Comparison of ENCODE assay signal across 24 cellular contexts in the genomic region with DNA sequence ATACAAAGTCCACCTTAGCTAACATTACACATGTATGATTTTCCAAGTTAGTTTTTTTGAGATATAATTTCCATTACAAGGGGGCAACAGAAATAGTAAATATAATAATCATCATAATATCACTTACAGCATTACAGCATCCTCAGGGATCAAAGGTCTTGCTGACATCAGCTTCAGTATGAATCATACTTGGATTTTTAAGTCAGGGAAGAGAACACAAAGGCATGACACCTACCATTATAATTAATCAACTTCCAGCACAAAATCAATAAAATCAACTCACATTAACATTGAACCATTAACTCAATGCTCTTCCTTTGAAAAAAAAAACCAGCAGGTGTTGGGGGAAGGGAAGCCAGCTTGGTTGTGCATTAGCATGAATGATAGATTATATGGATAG.
A peak's percentile ranks its signal among the peaks of the same experiment; 100 is the strongest.
DNase-seq lines count a peak whose midpoint lies in the region; ATAC-seq, FAIRE-seq and TF ChIP-seq lines count a peak whose summit lies in the region.
"Had no signal": no experiment of that assay in that cellular context is flagged by ENCODE, and none has a peak within 500 bp of the region (broad histone marks: within the 10 kb centered on the region; RNA-seq: fewer than 3 reads in every experiment).

No MANE protein-coding gene starts in this region.

- no peaks in the 10 kb centered on the region for H3K36me3 ChIP-seq in bronchial epithelial cell (ENCODE audit: control insufficient read depth, insufficient read depth, low read length)
- no peaks in the 10 kb centered on the region for H3K36me3 ChIP-seq in pancreas

- H3K9me3 ChIP-seq in pancreas: no peaks in the 10 kb centered on the region
- H3K9me3 ChIP-seq: SK-N-SH had no signal

- TF ChIP-seq CTCF in bronchial epithelial cell (IDR thresholded peaks at IDR 0.05; ENCODE audit: insufficient read depth, low read length, severe bottlenecking): no peak
- TF ChIP-seq CTCF in pancreas (IDR thresholded peaks at IDR 0.05): no peak

- peak; percentile 60 to 85 (median 72) for ATAC-seq in pancreas

- H3K27ac ChIP-seq in pancreas: no peak overlapping the region
- H3K27ac ChIP-seq: HL-60, KMS-11 had no signal

- no peak for FAIRE-seq in bronchial epithelial cell (lab: Jason Lieb, UNC)
- FAIRE-seq in pancreas (lab: Jason Lieb, UNC): no peak
- FAIRE-seq: GM12892, H1, RCC 7860 had no signal

- H3K4me3 ChIP-seq in bronchial epithelial cell (ENCODE audit: low read depth, low read length) (no peak overlapping the region), pancreas (no peak overlapping the region)

- no peaks in the 10 kb centered on the region for H3K4me1 ChIP-seq in pancreas

- intact Hi-C loops in pancreas (cut with DNase I): no loop called here

- DNase-seq in COLO668 (lab: John Stamatoyannopoulos, UW; ENCODE audit: unreplicated experiment): peak; percentile 37
- peak; percentile 77 for DNase-seq in NCI-H146 (lab: John Stamatoyannopoulos, UW)
- peak; percentile 8 for DNase-seq in bronchial epithelial cell (ENCODE audit: low read depth)
- no peak for DNase-seq in pancreas
- no peak for DNase-seq in NCI-H2029 treated with DMSO at 0.1 percent for 48 hours (lab: John Stamatoyannopoulos, UW)
- no peak for DNase-seq in NCI-H1694 (lab: John Stamatoyannopoulos, UW)
- DNase-seq in cerebellar cortex (ENCODE audit: low spot score): no peak
- DNase-seq: C1 segment of cervical spinal cord; CD4-positive, alpha-beta memory T cell; DMS 273 treated with DMSO at 0.1 percent for 48 hours; DND-41; HCEC 1CT; MM.1S; NCI-H1436; NCI-H2029; NCI-H446 treated with DMSO at 0.1 percent for 48 hours; NCI-H526; SK-N-SH; SW 1271 had no signal

- no peaks in the 10 kb centered on the region for H3K27me3 ChIP-seq in bronchial epithelial cell (ENCODE audit: control insufficient read depth, insufficient read depth, low read length)
- peaks cover 0 to 12% (median 0%) of the 10 kb centered on the region in 4 donors for H3K27me3 ChIP-seq in pancreas

Comparison
In these comparisons a context has a peak if more than half of its experiments do, and no peak if none do; other contexts are left out.
1. DNase-seq: peak in COLO668 (single experiment), NCI-H146 (single experiment) and bronchial epithelial cell (single experiment); none in pancreas (0 of 6), NCI-H2029 treated with DMSO at 0.1 percent for 48 hours (single experiment), NCI-H1694 (single experiment) and cerebellar cortex (single experiment).